11 cellular contexts compared by ENCODE assay signal in the genomic region with DNA sequence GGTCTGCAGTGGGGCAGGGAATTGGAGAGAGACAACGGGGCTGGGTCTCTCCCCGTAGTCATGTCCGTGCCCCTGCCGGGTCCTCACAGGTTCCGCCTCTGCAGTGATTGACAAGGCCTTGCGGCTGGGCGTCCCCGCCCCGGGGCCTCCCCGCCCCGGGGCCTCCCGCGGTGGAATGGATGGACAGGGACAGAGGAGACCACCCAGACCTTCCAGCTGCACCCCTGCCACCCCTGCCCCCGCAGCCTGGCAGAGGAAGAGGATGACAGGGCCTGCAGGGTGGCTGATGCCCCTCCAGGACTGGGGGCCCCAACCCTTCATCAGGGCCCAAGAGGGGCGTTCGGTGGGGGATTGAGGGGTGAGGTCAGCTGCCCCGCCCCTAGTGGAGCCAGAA.
DNase-seq lines count a peak whose midpoint lies in the region; ATAC-seq and TF ChIP-seq lines count a peak whose summit lies in the region.
"Had no signal": no experiment of that assay in that cellular context is flagged by ENCODE, and none has a peak within 500 bp of the region (broad histone marks: within the 10 kb centered on the region; RNA-seq: fewer than 3 reads in every experiment).

No MANE protein-coding gene starts in this region.

- intact Hi-C loops in sciatic nerve (cut with DNase I) (no loop called here), mucosa of descending colon (cut with DNase I, micrococcal nuclease) (no loop called here), mammary epithelial cell (cut with micrococcal nuclease) (no loop called here)

- no peak for TF ChIP-seq POLR2A in erythroblast (IDR thresholded peaks at IDR 0.05; ENCODE audit: low read length)

- BruUV-seq in mammary epithelial cell (replicated peaks; lab: Mats Ljungman, UMichigan): no TSS peak

- H3K27ac ChIP-seq in mammary epithelial cell (ENCODE audit: insufficient read depth, low read depth, low read length): no peak overlapping the region

- 85% methylated on average over 4 of the region's 17 CpGs for WGBS in mammary epithelial cell (ENCODE audit: low coverage, missing lambda C conversion rate)

- dilution Hi-C loops in mammary epithelial cell (cut with HindIII; ENCODE audit: low sequenced_read_pairs): no loop called here

- H3K36me3 ChIP-seq in NT2/D1 (ENCODE audit: insufficient read depth, insufficient read length, low read length): no peaks in the 10 kb centered on the region
- no peaks in the 10 kb centered on the region for H3K36me3 ChIP-seq in mucosa of descending colon (ENCODE audit: low read depth)
- H3K36me3 ChIP-seq in mammary epithelial cell (ENCODE audit: insufficient read depth, low read length): no peaks in the 10 kb centered on the region

- no peak overlapping the region for H2AFZ ChIP-seq in mammary epithelial cell (ENCODE audit: low read depth, low read length)

- DNase-seq in NCI-H748 (lab: John Stamatoyannopoulos, UW; ENCODE audit: unreplicated experiment): peak; percentile 85
- no peak for DNase-seq in NCI-H748 treated with DMSO at 0.1 percent for 48 hours (lab: John Stamatoyannopoulos, UW)
- no peak for DNase-seq in NT2/D1 (ENCODE audit: low read depth, low spot score)
- peak; percentile 29 to 47 for DNase-seq in erythroblast (lab: John Stamatoyannopoulos, UW)
- DNase-seq in sciatic nerve (ENCODE audit: low spot score): no peak
- DNase-seq in mucosa of descending colon: no peak
- no peak for DNase-seq in mammary epithelial cell
- DNase-seq: activated CD4-positive, alpha-beta memory T cell treated with anti-CD3 and anti-CD28 coated beads, Interleukin-2, amount 10 ng/mL, durations not matched to agents 7 days and 5 days; activated naive CD4-positive, alpha-beta T cell treated with Interleukin-2 at 50 U/mL for 16 hours; cerebellar nuclear complex had no signal

- H3K27me3 ChIP-seq in NT2/D1 (ENCODE audit: insufficient read depth, insufficient read length) (peaks cover 18% of the 10 kb centered on the region), mammary epithelial cell (ENCODE audit: insufficient read depth, low read length) (no peaks in the 10 kb centered on the region)

- H4K20me1 ChIP-seq in mammary epithelial cell (ENCODE audit: insufficient read depth, low read length): no peaks in the 10 kb centered on the region

- H3K79me2 ChIP-seq in mammary epithelial cell (ENCODE audit: insufficient read depth, low read length): no peaks in the 10 kb centered on the region

- in situ Hi-C loops in mammary epithelial cell (cut with MboI; ENCODE audit: low sequenced_read_pairs in 2 of 2): no loop called here

- H3K9ac ChIP-seq in NT2/D1 (ENCODE audit: insufficient read length, low read depth): peak overlapping the region; percentile 65
- no peak overlapping the region for H3K9ac ChIP-seq in mammary epithelial cell (ENCODE audit: insufficient read depth, low read length)

- ATAC-seq in sciatic nerve (peak; percentile 1), mucosa of descending colon (no peak), HG03159 (IDR thresholded peaks at IDR 0.05; ENCODE audit: unreplicated experiment) (no peak)

- CTCF ChIA-PET in mammary epithelial cell (lab: Charles Lee; ENCODE audit: low non-redundant PET): no interaction called here

- no peak for TF ChIP-seq CTCF in mucosa of descending colon (IDR thresholded peaks at IDR 0.05)
- TF ChIP-seq CTCF in mammary epithelial cell (conservative IDR thresholded peaks at IDR 0.05 in 1 of 2, IDR thresholded peaks at IDR 0.05 in 1 of 2; ENCODE audit: extremely low read depth in 1 of 2, insufficient read depth in 1 of 2, low read depth in 1 of 2, low read length in 2 of 2): no peak

- H3K9me3 ChIP-seq in NT2/D1 (ENCODE audit: insufficient read depth, low read length) (0 out of 2 replicates have a peak, but pooled peaks cover 4% of the 10 kb centered on the region), mucosa of descending colon (no peaks in the 10 kb centered on the region), mammary epithelial cell (replicated peaks; ENCODE audit: insufficient read depth, low read length) (no peaks in the 10 kb centered on the region)

- peaks cover 24% of the 10 kb centered on the region for H3K4me1 ChIP-seq in NT2/D1 (ENCODE audit: insufficient read depth, insufficient read length)
- H3K4me1 ChIP-seq in mucosa of descending colon (ENCODE audit: low read depth): peaks cover 43% of the 10 kb centered on the region
- H3K4me1 ChIP-seq in mammary epithelial cell (ENCODE audit: insufficient read depth, low read length): no peaks in the 10 kb centered on the region

- no peak overlapping the region for H3K4me2 ChIP-seq in mammary epithelial cell (ENCODE audit: insufficient read depth, low read depth, low read length)

- no peak overlapping the region for H3K4me3 ChIP-seq in NT2/D1 (ENCODE audit: insufficient read length, low read depth)
- no peak overlapping the region for H3K4me3 ChIP-seq in mucosa of descending colon
- no peak overlapping the region for H3K4me3 ChIP-seq in mammary epithelial cell (replicated peaks in 1 of 3; ENCODE audit: insufficient read depth in 1 of 3, low read depth in 2 of 3, low read length in 3 of 3)

Comparison
In these comparisons a context has a peak if more than half of its experiments do, and no peak if none do; other contexts are left out.
1. DNase-seq: peak in NCI-H748 (single experiment) and erythroblast (2 of 2); none in NCI-H748 treated with DMSO at 0.1 percent for 48 hours (single experiment), NT2/D1 (single experiment), sciatic nerve (single experiment), mucosa of descending colon (0 of 3) and mammary epithelial cell (single experiment).